Comparison of ENCODE assay signal across 27 cellular contexts in the genomic region with DNA sequence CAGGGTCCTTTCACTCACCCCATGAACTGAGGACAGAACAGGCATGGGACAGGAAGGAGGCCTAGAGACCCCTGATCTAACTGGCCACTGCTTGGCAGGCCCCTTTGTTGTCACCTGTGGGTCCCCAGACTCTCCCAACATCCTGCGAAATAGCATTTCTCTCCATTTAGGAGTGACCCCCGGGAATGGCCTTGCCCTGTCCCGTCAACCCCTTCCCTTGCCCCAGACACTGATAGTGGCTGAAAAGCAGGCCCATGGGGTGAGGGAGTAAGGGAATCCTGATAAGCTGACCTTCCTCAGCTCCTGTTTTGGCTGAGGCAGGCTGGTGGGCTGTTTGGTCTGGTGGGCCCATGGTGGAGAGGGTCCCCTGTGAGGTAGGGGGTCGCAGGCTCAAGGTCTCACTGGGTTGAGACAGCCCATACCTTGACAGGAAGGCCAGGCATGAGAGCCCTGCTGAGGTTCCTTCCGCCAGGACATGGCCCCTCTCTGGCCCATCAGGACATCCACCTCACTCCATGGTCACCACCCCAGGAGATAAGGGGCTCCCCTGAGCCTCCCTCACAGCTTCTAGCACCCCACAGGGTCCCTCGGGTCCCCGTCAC.
DNase-seq lines count a peak whose midpoint lies in the region; ATAC-seq, FAIRE-seq and TF ChIP-seq lines count a peak whose summit lies in the region.
"Had no signal": no experiment of that assay in that cellular context is flagged by ENCODE, and none has a peak within 500 bp of the region (broad histone marks: within the 10 kb centered on the region; RNA-seq: fewer than 3 reads in every experiment).

No MANE protein-coding gene starts in this region.

- H3K4me1 Mint-ChIP-seq in chondrocyte (ENCODE audit: low read depth), result peaks cover 32% of the 10 kb centered on the region
- H3K4me1 Mint-ChIP-seq in T-helper 17 cell, result no peaks in the 10 kb centered on the region
- H3K4me1 Mint-ChIP-seq: CD14-positive monocyte; CD8-positive, alpha-beta memory T cell had no signal

- POLR2A ChIA-PET in HEK293 (lab: Yijun Ruan, JAX), result no interaction called here
- POLR2A ChIA-PET in HepG2 (lab: Yijun Ruan, JAX), result no interaction called here
- POLR2A ChIA-PET in A673 (lab: Charles Lee; ENCODE audit: low non-redundant PET), result no interaction called here

- peak; percentile 68 for DNase-seq in chondrocyte (ENCODE audit: low spot score)
- no peak for DNase-seq in HepG2 (ENCODE audit: low spot score)
- DNase-seq in neuronal stem cell (ENCODE audit: low spot score), result no peak
- no peak for DNase-seq in NCI-H82 (lab: John Stamatoyannopoulos, UW)
- no peak for DNase-seq in T-helper 17 cell
- DNase-seq in activated effector memory CD4-positive, alpha-beta T cell treated with Interleukin-2 at 50 U/mL for 16 hours, result no peak
- DNase-seq in A673 (ENCODE audit: low spot score), result no peak
- DNase-seq: ACHN; AML-193; BE2C; CD4-positive, alpha-beta T cell; CD8-positive, alpha-beta memory T cell; DMS 273 treated with DMSO at 0.1 percent for 48 hours; DMS79; EL; GDM1; GOT3; H7; HCEC 1CT had no signal

- no peak overlapping the region for H4K91ac ChIP-seq in neuronal stem cell (ENCODE audit: low read depth, low read length, poor library complexity)

- H3K23ac ChIP-seq in neuronal stem cell (ENCODE audit: low read depth, low read length, poor library complexity), result peak overlapping the region; percentile 48

- H3K36me3 Mint-ChIP-seq in chondrocyte (ENCODE audit: low read depth), result no peaks in the 10 kb centered on the region
- H3K36me3 Mint-ChIP-seq in T-helper 17 cell (ENCODE audit: low read depth), result no peaks in the 10 kb centered on the region
- H3K36me3 Mint-ChIP-seq: CD14-positive monocyte; CD8-positive, alpha-beta memory T cell had no signal

- H3K27me3 Mint-ChIP-seq in chondrocyte (ENCODE audit: low read depth), result peaks cover 1% of the 10 kb centered on the region
- peaks cover 35% of the 10 kb centered on the region for H3K27me3 Mint-ChIP-seq in T-helper 17 cell

- peak overlapping the region; percentile 77 for H2AK5ac ChIP-seq in neuronal stem cell (ENCODE audit: low read depth, low read length)

- ATAC-seq in HepG2, result no peak
- ATAC-seq in T-helper 17 cell, result no peak

- CTCF ChIA-PET in HEK293 (lab: Yijun Ruan, JAX), result no interaction called here
- CTCF ChIA-PET in HepG2 (lab: Yijun Ruan, JAX; ENCODE audit: low intra/inter-chr PET ratio, low total read pairs), result no interaction called here
- CTCF ChIA-PET in A673 (lab: Charles Lee), result no interaction called here

- no peak overlapping the region for H3K18ac ChIP-seq in neuronal stem cell (ENCODE audit: low read length)

- no peak overlapping the region for H2BK120ac ChIP-seq in neuronal stem cell (ENCODE audit: low read depth, low read length)

- no peak for FAIRE-seq in HepG2 (lab: Jason Lieb, UNC)
- FAIRE-seq: A204.1, D721Med, GM12878, GM19239 had no signal

- no peaks in the 10 kb centered on the region for H4K20me1 ChIP-seq in HepG2 (ENCODE audit: insufficient read depth, low read length)
- H4K20me1 ChIP-seq: BLaER1 treated with 17β-estradiol and CSF1 and Interleukin-3, amounts not matched to agents 10 nM and 100 nM had no signal

- no peak overlapping the region for H3K14ac ChIP-seq in neuronal stem cell (ENCODE audit: low read length)

- WGBS in HepG2 (ENCODE audit: low lambda C conversion rate), result 41% methylated on average over 7 of the region's 7 CpGs
- no CpG with 5 or more reads among the region's 7 CpGs for WGBS in neuronal stem cell (ENCODE audit: extremely low coverage in 2 of 2, insufficient read length in 2 of 2, insufficient replicate concordance in 1 of 2), 2 donors

- H3K9me3 ChIP-seq in HEK293 (ENCODE audit: control insufficient read depth, insufficient read depth, low read depth, low read length) (no peaks in the 10 kb centered on the region), HepG2 (ENCODE audit: low read length) (no peaks in the 10 kb centered on the region), neuronal stem cell (replicated peaks in 1 of 2; ENCODE audit: control insufficient read depth in 2 of 2, insufficient read depth in 1 of 2, low read depth in 1 of 2, low read length in 2 of 2) (no peaks in the 10 kb centered on the region), T-helper 17 cell (ENCODE audit: control insufficient read depth, low read length, poor library complexity, severe bottlenecking) (no peaks in the 10 kb centered on the region), A673 (ENCODE audit: low read depth, low read length, poor library complexity, severe bottlenecking) (no peaks in the 10 kb centered on the region)
- H3K9me3 ChIP-seq: BE2C; BLaER1 treated with 17β-estradiol and CSF1 and Interleukin-3, amounts not matched to agents 10 nM and 100 nM had no signal

- TF ChIP-seq RAD21 in HepG2 (CRISPR knock-in tag; IDR thresholded peaks at IDR 0.05), result no peak

- no peak overlapping the region for H4K8ac ChIP-seq in neuronal stem cell (ENCODE audit: low read depth, low read length)

- H3K27me3 ChIP-seq in HepG2 (ENCODE audit: control insufficient read depth in 1 of 2, insufficient read depth in 2 of 2, low read length in 2 of 2) (peaks cover 18 to 58% of the 10 kb centered on the region in 2 experiments), neuronal stem cell (ENCODE audit: control insufficient read depth in 3 of 3, insufficient read depth in 3 of 3, low read depth in 1 of 3, low read length in 3 of 3) (peaks cover 0 to 46% (median 0%) of the 10 kb centered on the region in 3 experiments), A673 (replicated peaks; ENCODE audit: insufficient read depth, low read depth, low read length, poor library complexity) (no peaks in the 10 kb centered on the region)
- H3K27me3 ChIP-seq: BE2C; BLaER1 treated with 17β-estradiol and CSF1 and Interleukin-3, amounts not matched to agents 10 nM and 100 nM had no signal

- peak overlapping the region; percentile 28 for H2BK15ac ChIP-seq in neuronal stem cell (ENCODE audit: low read length)

- H2BK5ac ChIP-seq in neuronal stem cell (ENCODE audit: low read length), result no peak overlapping the region

- TF ChIP-seq CTCF in HEK293 (tag by site-specific recombination; IDR thresholded peaks at IDR 0.05), result no peak
- no peak for TF ChIP-seq CTCF in chondrocyte (IDR thresholded peaks at IDR 0.05)
- TF ChIP-seq CTCF in HepG2 (CRISPR knock-in tag; IDR thresholded peaks at IDR 0.05), result no peak
- no peak for TF ChIP-seq CTCF in A673 (conservative IDR thresholded peaks at IDR 0.05; ENCODE audit: low read depth, low read length)

- no peak overlapping the region for H3K4ac ChIP-seq in neuronal stem cell (ENCODE audit: low read length)

- H3K27ac Mint-ChIP-seq in chondrocyte (ENCODE audit: unreplicated experiment) (no peak overlapping the region), T-helper 17 cell (no peak overlapping the region)
- H3K27ac Mint-ChIP-seq: CD14-positive monocyte; CD4-positive, alpha-beta T cell; CD8-positive, alpha-beta memory T cell had no signal

- no peak overlapping the region for H3K9ac ChIP-seq in HepG2 (ENCODE audit: insufficient read depth, low read depth, low read length)
- H3K9ac ChIP-seq in neuronal stem cell (ENCODE audit: low read depth, low read length, poor library complexity), result peak overlapping the region; percentile 72
- H3K9ac ChIP-seq: BLaER1 treated with 17β-estradiol and CSF1 and Interleukin-3, amounts not matched to agents 10 nM and 100 nM had no signal

- no peaks in the 10 kb centered on the region for H3K79me1 ChIP-seq in neuronal stem cell (ENCODE audit: low read depth, low read length)

- H2BK12ac ChIP-seq in neuronal stem cell (ENCODE audit: low read length), result no peak overlapping the region

- H3K36me3 ChIP-seq in HEK293 (ENCODE audit: control insufficient read depth in 2 of 2, insufficient read depth in 1 of 2, low read length in 2 of 2) (no peaks in the 10 kb centered on the region), HepG2 (replicated peaks in 1 of 2; ENCODE audit: control insufficient read depth in 1 of 2, insufficient read depth in 2 of 2, low read length in 2 of 2) (no peaks in the 10 kb centered on the region), neuronal stem cell (replicated peaks in 1 of 2; ENCODE audit: control insufficient read depth in 2 of 2, insufficient read depth in 2 of 2, low read length in 2 of 2) (no peaks in the 10 kb centered on the region), A673 (ENCODE audit: insufficient read depth, low read length, poor library complexity, severe bottlenecking) (no peaks in the 10 kb centered on the region)
- H3K36me3 ChIP-seq: BE2C; BLaER1 treated with 17β-estradiol and CSF1 and Interleukin-3, amounts not matched to agents 10 nM and 100 nM had no signal

- H3K4me2 ChIP-seq in HepG2 (ENCODE audit: low read depth, low read length) (peak overlapping the region; percentile 2; the same call in 1 of the 2 replicates), neuronal stem cell (ENCODE audit: insufficient read depth, low read length, poor library complexity, severe bottlenecking) (no peak overlapping the region)

- no peak overlapping the region for H3K4me3 ChIP-seq in HEK293 (ENCODE audit: low read depth, low read length)
- no peak overlapping the region for H3K4me3 ChIP-seq in HepG2 (replicated peaks in 1 of 3; ENCODE audit: insufficient read depth in 1 of 3, low read depth in 2 of 3, low read length in 3 of 3)
- no peak overlapping the region for H3K4me3 ChIP-seq in neuronal stem cell (ENCODE audit: low read length in 2 of 2)
- H3K4me3 ChIP-seq in A673 (ENCODE audit: low read depth, low read length, poor library complexity, severe bottlenecking), result no peak overlapping the region
- H3K4me3 ChIP-seq: BLaER1 treated with 17β-estradiol and CSF1 and Interleukin-3, amounts not matched to agents 10 nM and 100 nM; GM12878 had no signal

- BruUV-seq in HepG2 (replicated peaks; lab: Mats Ljungman, UMichigan), result no TSS peak
- no TSS peak for BruUV-seq in A673 (replicated peaks; lab: Mats Ljungman, UMichigan)

- H3K4me1 ChIP-seq in HEK293 (ENCODE audit: control insufficient read depth, insufficient read depth, low read length), result peaks cover 18% of the 10 kb centered on the region
- peaks cover 93% of the 10 kb centered on the region for H3K4me1 ChIP-seq in HepG2 (ENCODE audit: insufficient read depth, low read length)
- H3K4me1 ChIP-seq in neuronal stem cell (ENCODE audit: control insufficient read depth in 2 of 2, insufficient read depth in 1 of 2, low read depth in 1 of 2, low read length in 2 of 2), result peaks cover 9 to 20% of the 10 kb centered on the region in 2 donors
- peaks cover 8% of the 10 kb centered on the region for H3K4me1 ChIP-seq in A673 (ENCODE audit: insufficient read depth, low read length, poor library complexity, severe bottlenecking)

- in situ Hi-C loops in HepG2 (cut with HindIII; ENCODE audit: extremely low pct_ligation_motif_present, low pct_unique_long_range_greater_than_20kb), result no loop called here

- no peak for TF ChIP-seq POLR2A in HepG2 (IDR thresholded peaks at IDR 0.05; ENCODE audit: insufficient read depth in 1 of 2, low read depth in 2 of 2, low read length in 2 of 2)

- H3K27ac ChIP-seq in HEK293 (ENCODE audit: extremely low read depth, low read depth, low read length) (no peak overlapping the region), HepG2 (ENCODE audit: extremely low read length, insufficient read depth, low read length) (no peak overlapping the region), neuronal stem cell (replicated peaks; ENCODE audit: low read length) (no peak overlapping the region), A673 (ENCODE audit: low read depth, low read length, poor library complexity, severe bottlenecking) (no peak overlapping the region)
- H3K27ac ChIP-seq: 22Rv1; BLaER1 treated with 17β-estradiol and CSF1 and Interleukin-3, amounts not matched to agents 10 nM and 100 nM had no signal

- H2AFZ ChIP-seq in HepG2 (ENCODE audit: low read length) (no peak overlapping the region), neuronal stem cell (ENCODE audit: low read length) (no peak overlapping the region)

- TF ChIP-seq EP300 in HepG2 (IDR thresholded peaks at IDR 0.05; ENCODE audit: low read depth in 2 of 2, low read length in 2 of 2) (no peak), HepG2 (CRISPR knock-in tag; IDR thresholded peaks at IDR 0.05; ENCODE audit: borderline replicate concordance) (no peak)

- H3K9me3 Mint-ChIP-seq in chondrocyte (ENCODE audit: low read depth), result no peaks in the 10 kb centered on the region
- H3K9me3 Mint-ChIP-seq: CD14-positive monocyte; CD4-positive, alpha-beta T cell; CD8-positive, alpha-beta memory T cell had no signal

- intact Hi-C loops in HepG2 (cut with micrococcal nuclease; ENCODE audit: unreplicated experiment), result no loop called here
- intact Hi-C loops in A673 (cut with micrococcal nuclease; ENCODE audit: unreplicated experiment), result no loop called here

- H3K4me3 Mint-ChIP-seq in chondrocyte (ENCODE audit: unreplicated experiment) (no peak overlapping the region), T-helper 17 cell (no peak overlapping the region)
- H3K4me3 Mint-ChIP-seq: CD14-positive monocyte; CD4-positive, alpha-beta T cell; CD8-positive, alpha-beta memory T cell had no signal

- no peaks in the 10 kb centered on the region for H3K79me2 ChIP-seq in HepG2 (ENCODE audit: insufficient read depth, low read length)
